4 cellular contexts compared by ENCODE assay signal in the genomic region with DNA sequence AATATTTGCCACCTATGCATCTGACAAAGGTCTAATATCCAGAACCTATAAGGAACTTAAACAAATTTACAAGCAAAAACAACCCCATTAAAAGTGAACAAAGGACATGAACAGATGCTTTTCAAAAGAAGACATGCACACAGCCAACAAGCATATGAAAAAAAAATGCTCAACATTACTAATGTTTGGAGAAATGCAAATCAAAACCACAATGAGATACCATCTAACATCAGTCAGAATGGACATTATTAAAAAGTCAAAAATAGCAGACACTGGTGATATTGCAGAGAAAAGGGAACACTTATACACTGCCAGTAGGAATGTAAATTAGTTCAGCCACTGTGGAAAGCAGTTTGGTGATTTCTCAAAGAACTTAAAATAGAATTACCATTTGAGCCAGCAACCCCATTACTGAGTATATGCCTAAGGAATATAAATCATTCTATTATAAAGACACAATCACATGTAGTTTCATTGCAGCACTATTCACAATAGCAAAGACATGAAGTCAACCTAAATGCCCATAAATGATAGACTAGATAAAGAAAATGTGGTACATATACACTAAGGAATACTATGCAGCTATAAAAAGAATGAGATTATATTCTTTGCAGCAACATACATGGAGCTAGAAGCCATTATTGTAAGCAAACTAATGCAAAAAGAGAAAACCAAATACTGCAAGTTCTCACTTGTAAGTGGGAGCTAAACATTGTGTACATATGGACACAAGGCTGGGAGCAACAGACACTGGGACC.
"Had no signal": no experiment of that assay in that cellular context is flagged by ENCODE, and none has a peak within 500 bp of the region (broad histone marks: within the 10 kb centered on the region; RNA-seq: fewer than 3 reads in every experiment).

No MANE protein-coding gene starts in this region.

- H3K4me2 ChIP-seq: GM23338 had no signal

- H2AFZ ChIP-seq: GM23338 had no signal

- ATAC-seq: GM23338 had no signal

- H3K4me3 ChIP-seq: GM23338 had no signal

- DNase-seq: H9, HCEC 1CT, IMR-90 had no signal
